Comparison of ENCODE assay signal across 10 cellular contexts in the genomic region with DNA sequence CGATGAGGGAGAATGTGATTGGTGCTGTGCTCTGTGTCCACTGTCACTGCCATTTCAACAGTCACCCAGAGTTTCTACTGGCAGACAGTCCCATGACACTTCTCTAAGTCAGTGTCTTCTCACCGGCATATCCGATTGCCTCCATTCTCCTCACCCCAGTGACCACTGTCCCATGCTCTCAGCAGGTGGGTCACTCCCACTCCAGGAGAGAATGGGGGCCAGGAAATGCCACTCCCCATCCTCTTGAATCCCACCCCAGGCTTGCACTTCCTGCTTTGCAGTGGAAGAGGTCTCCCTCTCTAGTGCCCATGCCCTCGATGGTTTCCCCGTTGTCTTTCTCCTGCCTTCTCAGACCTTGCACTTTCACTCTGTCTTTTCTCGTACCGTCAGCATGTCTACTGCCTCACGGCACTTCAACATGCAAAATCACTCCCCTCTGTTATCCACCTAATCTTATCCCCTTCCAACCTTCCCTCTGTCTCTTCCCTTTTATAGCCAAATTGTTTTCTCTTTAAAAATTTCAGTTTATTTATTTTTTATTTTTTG. TPM values are rescaled to one million over a fixed set of nuclear protein-coding genes. Genes with fewer than 3 reads are reported as not detected.
DNase-seq lines count a peak whose midpoint lies in the region; ATAC-seq, FAIRE-seq and TF ChIP-seq lines count a peak whose summit lies in the region.
"Had no signal": no experiment of that assay in that cellular context is flagged by ENCODE, and none has a peak within 500 bp of the region (broad histone marks: within the 10 kb centered on the region; RNA-seq: fewer than 3 reads in every experiment).

No MANE protein-coding gene starts in this region.

- peaks cover 11% of the 10 kb centered on the region; the same call in 1 of the 2 replicates for H3F3A ChIP-seq in Loucy (ENCODE audit: low read depth)

- no peak overlapping the region for H2AFZ ChIP-seq in Loucy (ENCODE audit: low read length)

- H3K79me2 ChIP-seq in Loucy (ENCODE audit: insufficient read depth, low read length) = peaks cover 27% of the 10 kb centered on the region

- no peaks in the 10 kb centered on the region for H3K27me3 Mint-ChIP-seq in activated CD4-positive, alpha-beta T cell treated with anti-CD3 and anti-CD28 coated beads, Interleukin-2, amount 10 ng/mL, durations not matched to agents 24 days and 14 days
- no peaks in the 10 kb centered on the region for H3K27me3 Mint-ChIP-seq in effector memory CD8-positive, alpha-beta T cell

- H3K27me3 ChIP-seq in Loucy (ENCODE audit: insufficient read depth, low read length, poor library complexity, severe bottlenecking) (no peaks in the 10 kb centered on the region), sigmoid colon (no peaks in the 10 kb centered on the region)

- intact Hi-C loops in activated CD4-positive, alpha-beta T cell treated with anti-CD3 and anti-CD28 coated beads, Interleukin-2, amount 10 ng/mL, durations not matched to agents 24 days and 14 days (cut with micrococcal nuclease) = loop anchor here (5.0 to 10.0 kb wide), 3 partner anchors 115 to 1073 kb away; partner anchors contain the start of gene RAN
- intact Hi-C loops in sigmoid colon (cut with DNase I) = loop anchor here (5.0 kb wide), 2 partner anchors 115 to 1075 kb away; partner anchors contain the start of gene RAN

- H3K36me3 ChIP-seq in Loucy (ENCODE audit: insufficient read depth, low read length) (no peaks in the 10 kb centered on the region; the same call in 1 of the 2 replicates), sigmoid colon (peaks cover 0 to 24% (median 6%) of the 10 kb centered on the region in 4 donors)

- H3K4me1 ChIP-seq in Loucy (ENCODE audit: insufficient read depth, low read length, poor library complexity, severe bottlenecking) (peaks cover 26% of the 10 kb centered on the region), sigmoid colon (peaks cover 0 to 33% (median 23%) of the 10 kb centered on the region in 4 donors)

- TF ChIP-seq POLR2A in sigmoid colon (IDR thresholded peaks at IDR 0.05) (no peak), GM12892 (IDR thresholded peaks at IDR 0.05; ENCODE audit: low read depth, low read length) (no peak)

- no peak overlapping the region for H3K4me3 Mint-ChIP-seq in activated CD4-positive, alpha-beta T cell treated with anti-CD3 and anti-CD28 coated beads, Interleukin-2, amount 10 ng/mL, durations not matched to agents 24 days and 14 days
- no peak overlapping the region for H3K4me3 Mint-ChIP-seq in effector memory CD8-positive, alpha-beta T cell

- WGBS in sigmoid colon, 2 donors = 56 to 77% methylated on average over 8 of the region's 8 CpGs

- no peak for DNase-seq in activated CD4-positive, alpha-beta T cell treated with anti-CD3 and anti-CD28 coated beads, Interleukin-2, amount 10 ng/mL, durations not matched to agents 24 days and 14 days
- DNase-seq in activated CD4-positive, alpha-beta T cell treated with anti-CD3 and anti-CD28 coated beads for 1 hour = no peak
- DNase-seq in effector memory CD8-positive, alpha-beta T cell = no peak
- DNase-seq in sigmoid colon = peak; percentile 66
- no peak for DNase-seq in NCI-H2171 (lab: John Stamatoyannopoulos, UW)
- no peak for DNase-seq in NCI-H146 treated with DMSO at 0.1 percent for 48 hours (lab: John Stamatoyannopoulos, UW; ENCODE audit: unreplicated experiment)
- DNase-seq in GM12892 (ENCODE audit: insufficient read length) = no peak
- DNase-seq: NCI-H187 had no signal

- peak overlapping the region; percentile 75 for H3K4me2 ChIP-seq in Loucy (ENCODE audit: low read depth, low read length, poor library complexity, severe bottlenecking)

- H3K36me3 Mint-ChIP-seq in activated CD4-positive, alpha-beta T cell treated with anti-CD3 and anti-CD28 coated beads, Interleukin-2, amount 10 ng/mL, durations not matched to agents 24 days and 14 days (ENCODE audit: low read depth) = peaks cover 18% of the 10 kb centered on the region
- peaks cover 30% of the 10 kb centered on the region for H3K36me3 Mint-ChIP-seq in effector memory CD8-positive, alpha-beta T cell (ENCODE audit: insufficient read depth)

- TF ChIP-seq CTCF in Loucy (conservative IDR thresholded peaks at IDR 0.05; ENCODE audit: low read length) (no peak), sigmoid colon (IDR thresholded peaks at IDR 0.05) (no peak)

- H3K9me3 Mint-ChIP-seq in activated CD4-positive, alpha-beta T cell treated with anti-CD3 and anti-CD28 coated beads, Interleukin-2, amount 10 ng/mL, durations not matched to agents 24 days and 14 days = no peaks in the 10 kb centered on the region
- no peaks in the 10 kb centered on the region for H3K9me3 Mint-ChIP-seq in effector memory CD8-positive, alpha-beta T cell

- H4K20me1 ChIP-seq in Loucy (ENCODE audit: insufficient read depth, low read length, poor library complexity, severe bottlenecking) = peaks cover 21% of the 10 kb centered on the region

- peak overlapping the region; percentile 57 for H3K27ac Mint-ChIP-seq in activated CD4-positive, alpha-beta T cell treated with anti-CD3 and anti-CD28 coated beads, Interleukin-2, amount 10 ng/mL, durations not matched to agents 24 days and 14 days
- H3K27ac Mint-ChIP-seq in effector memory CD8-positive, alpha-beta T cell = peak overlapping the region; percentile 7 to 89

- H3K4me3 ChIP-seq in Loucy (ENCODE audit: low read length, poor library complexity, severe bottlenecking) (no peak overlapping the region), sigmoid colon (no peak overlapping the region)

- peak overlapping the region in 2 of 4 donors; percentile 86 to 89 for H3K27ac ChIP-seq in sigmoid colon
- H3K27ac ChIP-seq: RWPE1 had no signal

- ATAC-seq in effector memory CD8-positive, alpha-beta T cell (replicated peaks) = no peak

- no peaks in the 10 kb centered on the region for H3K9me3 ChIP-seq in Loucy (ENCODE audit: insufficient read depth, low read depth, low read length)
- H3K9me3 ChIP-seq in sigmoid colon = no peaks in the 10 kb centered on the region

- H3K4me1 Mint-ChIP-seq in activated CD4-positive, alpha-beta T cell treated with anti-CD3 and anti-CD28 coated beads, Interleukin-2, amount 10 ng/mL, durations not matched to agents 24 days and 14 days = peaks cover 20% of the 10 kb centered on the region
- peaks cover 11 to 14% of the 10 kb centered on the region in 2 donors for H3K4me1 Mint-ChIP-seq in effector memory CD8-positive, alpha-beta T cell (ENCODE audit: low read depth in 2 of 2)

- no peak for TF ChIP-seq EP300 in sigmoid colon (IDR thresholded peaks at IDR 0.05)

- H3K9ac ChIP-seq in Loucy (ENCODE audit: low read depth, low read length, poor library complexity, severe bottlenecking) = no peak overlapping the region

- no peaks in the 10 kb centered on the region for H3K9me2 ChIP-seq in Loucy (replicated peaks; ENCODE audit: low read depth, low read length)

- no peak for FAIRE-seq in GM12892 (lab: Jason Lieb, UNC)

RNA-seq across cellular contexts. Expression of gene EP400, which starts 2.2 kb away (rescaled TPM):
- total RNA-seq in activated CD4-positive, alpha-beta T cell treated with anti-CD3 and anti-CD28 coated beads, Interleukin-2, amount 10 ng/mL, durations not matched to agents 24 days and 14 days = 66.2 and 66.5 TPM in 2 replicates
- total RNA-seq in sigmoid colon = 10 to 100 TPM; 14.5 to 35.7 (median 18.8) TPM
- 10 to 100 TPM in 1 of 3 donors, 1 to 10 TPM in 2; 3.2 to 22.3 (median 4.2) TPM for polyA plus RNA-seq in sigmoid colon
- 13.5 TPM for polyA plus RNA-seq in GM12892 (2012; ENCODE audit: missing spikeins)

RNA-seq across cellular contexts. Expression of gene PUS1, which starts 18.5 kb away (rescaled TPM):
- total RNA-seq in activated CD4-positive, alpha-beta T cell treated with anti-CD3 and anti-CD28 coated beads, Interleukin-2, amount 10 ng/mL, durations not matched to agents 24 days and 14 days = 91.6 and 97.0 TPM in 2 replicates
- 10 to 100 TPM in 1 of 4 donors, 1 to 10 TPM in 3; 7.6 to 15.6 (median 8.9) TPM for total RNA-seq in sigmoid colon
- polyA plus RNA-seq in sigmoid colon = 10 to 100 TPM in 1 of 3 donors, 1 to 10 TPM in 2; 9.0 to 33.8 (median 9.7) TPM
- polyA plus RNA-seq in GM12892 (2012; ENCODE audit: missing spikeins) = 16.1 TPM

RNA-seq across cellular contexts. Expression of gene ULK1, which starts 53.1 kb away (rescaled TPM):
- total RNA-seq in activated CD4-positive, alpha-beta T cell treated with anti-CD3 and anti-CD28 coated beads, Interleukin-2, amount 10 ng/mL, durations not matched to agents 24 days and 14 days = 25.3 and 25.7 TPM in 2 replicates
- total RNA-seq in sigmoid colon = 10 to 100 TPM; 13.2 to 29.1 (median 18.6) TPM
- polyA plus RNA-seq in sigmoid colon = 10 to 100 TPM in 1 of 3 donors, 1 to 10 TPM in 2; 5.3 to 17.5 (median 5.4) TPM
- polyA plus RNA-seq in GM12892 (2012; ENCODE audit: missing spikeins) = 4.1 TPM
